ENCODE assay signal across 28 cellular contexts in genomic region chr12:118336123-118336522, GRCh38.
"Had no signal": no experiment of that assay in that cellular context is flagged by ENCODE, and none has a peak within 500 bp of the region (broad histone marks: within the 10 kb centered on the region; RNA-seq: fewer than 3 reads in every experiment).

No MANE protein-coding gene starts in this region.

- H3K36me3 Mint-ChIP-seq: type B pancreatic cell had no signal

- H3K27ac Mint-ChIP-seq: activated CD4-positive, alpha-beta T cell treated with anti-CD3 and anti-CD28 coated beads for 36 hours; activated CD8-positive, alpha-beta memory T cell treated with anti-CD3 and anti-CD28 coated beads, Interleukin-2, amount 10 ng/mL, durations not matched to agents 7 days and 5 days; activated CD8-positive, alpha-beta T cell treated with anti-CD3 and anti-CD28 coated beads, Interleukin-2, amount 10 ng/mL, durations not matched to agents 7 days and 5 days; activated naive CD4-positive, alpha-beta T cell treated with anti-CD3 and anti-CD28 coated beads, Interleukin-2, amount 50 U/mL, for 72 hours; activated T-helper 2 cell treated with anti-CD3 and anti-CD28 coated beads, Interferon-gamma antibody, Interleukin-2, Interleukin-4, amounts not matched to agents 10 μg/mL and 5 μg/mL and 100 μg/mL, durations not matched to agents 14 hours and 24 hours and 36 hours; stimulated activated memory B cell treated with anti-CD40 and anti-IgM and Interleukin-4, amounts not matched to agents 10 μg/mL and 1 μg/mL and 100 μg/mL, for 72 hours; T-helper 2 cell treated with Interferon-gamma antibody and Interleukin-4, amounts not matched to agents 5 μg/mL and 100 μg/mL, for 36 hours; type B pancreatic cell had no signal

- H3K27me3 ChIP-seq: body of pancreas, cardiac muscle cell, dorsolateral prefrontal cortex, right atrium auricular region, uterus had no signal

- DNase-seq: activated CD4-positive, alpha-beta T cell treated with anti-CD3 and anti-CD28 coated beads for 36 hours; activated CD4-positive, CD25-positive, alpha-beta regulatory T cell; activated CD8-positive, alpha-beta memory T cell treated with anti-CD3 and anti-CD28 coated beads, Interleukin-2, amount 10 ng/mL, durations not matched to agents 7 days and 5 days; activated CD8-positive, alpha-beta T cell treated with anti-CD3 and anti-CD28 coated beads, Interleukin-2, amount 10 ng/mL, durations not matched to agents 7 days and 5 days; activated T-cell treated with anti-CD3 and anti-CD28 coated beads, Interleukin-2, amount 50 U/mL, for 48 hours; aorta; body of pancreas; dorsolateral prefrontal cortex; effector memory CD4-positive, alpha-beta T cell; islet precursor cell; left ventricle myocardium inferior; nucleus accumbens; stimulated activated CD4-positive, alpha-beta T cell treated with anti-CD3 and anti-CD28 coated beads, Interleukin-1b, Interleukin-23, amount 100 ng/mL, for 48 hours; stimulated activated CD4-positive, alpha-beta T cell treated with anti-CD3 and anti-CD28 coated beads, Interleukin-4, amount 100 ng/mL, for 4 hours; stimulated activated CD8-positive, alpha-beta memory T cell treated with anti-CD3 and anti-CD28 coated beads, Interleukin-4, amount 100 ng/mL, for 48 hours; stimulated activated naive CD8-positive, alpha-beta T cell treated with anti-CD3 and anti-CD28 coated beads, Interleukin-15, amount 100 ng/mL, for 72 hours; substantia nigra; uterus had no signal

- H3K27ac ChIP-seq: body of pancreas, cardiac muscle cell, coronary artery, dorsolateral prefrontal cortex, left ventricle myocardium inferior, right atrium auricular region, uterus had no signal

- H3K4me3 Mint-ChIP-seq: activated CD4-positive, alpha-beta T cell treated with anti-CD3 and anti-CD28 coated beads for 36 hours; activated CD8-positive, alpha-beta memory T cell treated with anti-CD3 and anti-CD28 coated beads, Interleukin-2, amount 10 ng/mL, durations not matched to agents 7 days and 5 days; activated CD8-positive, alpha-beta T cell treated with anti-CD3 and anti-CD28 coated beads, Interleukin-2, amount 10 ng/mL, durations not matched to agents 7 days and 5 days; stimulated activated memory B cell treated with anti-CD40 and anti-IgM and Interleukin-4, amounts not matched to agents 10 μg/mL and 1 μg/mL and 100 μg/mL, for 72 hours; stimulated activated naive CD8-positive, alpha-beta T cell treated with anti-CD3 and anti-CD28 coated beads, Interleukin-15, amount 100 ng/mL, for 72 hours; T-helper 2 cell treated with Interferon-gamma antibody and Interleukin-4, amounts not matched to agents 5 μg/mL and 100 μg/mL, for 36 hours; type B pancreatic cell had no signal

- H3K27me3 Mint-ChIP-seq: activated CD4-positive, alpha-beta T cell treated with anti-CD3 and anti-CD28 coated beads for 36 hours; activated CD8-positive, alpha-beta memory T cell treated with anti-CD3 and anti-CD28 coated beads, Interleukin-2, amount 10 ng/mL, durations not matched to agents 7 days and 5 days; stimulated activated memory B cell treated with anti-CD40 and anti-IgM and Interleukin-4, amounts not matched to agents 10 μg/mL and 1 μg/mL and 100 μg/mL, for 72 hours; stimulated activated naive CD8-positive, alpha-beta T cell treated with anti-CD3 and anti-CD28 coated beads, Interleukin-15, amount 100 ng/mL, for 72 hours; type B pancreatic cell had no signal

- H3K9me3 Mint-ChIP-seq: activated T-helper 2 cell treated with anti-CD3 and anti-CD28 coated beads, Interferon-gamma antibody, Interleukin-2, Interleukin-4, amounts not matched to agents 10 μg/mL and 5 μg/mL and 100 μg/mL, durations not matched to agents 14 hours and 24 hours and 36 hours; stimulated activated memory B cell treated with anti-CD40 and anti-IgM and Interleukin-4, amounts not matched to agents 10 μg/mL and 1 μg/mL and 100 μg/mL, for 72 hours; stimulated activated naive CD8-positive, alpha-beta T cell treated with anti-CD3 and anti-CD28 coated beads, Interleukin-15, amount 100 ng/mL, for 72 hours; T-helper 2 cell treated with Interferon-gamma antibody and Interleukin-4, amounts not matched to agents 5 μg/mL and 100 μg/mL, for 36 hours; type B pancreatic cell had no signal

- H3K4me3 ChIP-seq: body of pancreas, cardiac muscle cell, coronary artery, dorsolateral prefrontal cortex, left ventricle myocardium inferior, lung, right atrium auricular region, smooth muscle cell, uterus had no signal

- ATAC-seq: activated CD4-positive, alpha-beta T cell treated with anti-CD3 and anti-CD28 coated beads for 36 hours; activated CD8-positive, alpha-beta memory T cell treated with anti-CD3 and anti-CD28 coated beads, Interleukin-2, amount 10 ng/mL, durations not matched to agents 7 days and 5 days; activated CD8-positive, alpha-beta T cell treated with anti-CD3 and anti-CD28 coated beads, Interleukin-2, amount 10 ng/mL, durations not matched to agents 7 days and 5 days; activated naive CD4-positive, alpha-beta T cell treated with anti-CD3 and anti-CD28 coated beads, Interleukin-2, amount 50 U/mL, for 72 hours; body of pancreas; stimulated activated memory B cell treated with anti-CD40 and anti-IgM and Interleukin-4, amounts not matched to agents 10 μg/mL and 1 μg/mL and 100 μg/mL, for 72 hours; stimulated activated naive CD8-positive, alpha-beta T cell treated with anti-CD3 and anti-CD28 coated beads, Interleukin-15, amount 100 ng/mL, for 72 hours had no signal
